8 cellular contexts compared by ENCODE assay signal in the genomic region with DNA sequence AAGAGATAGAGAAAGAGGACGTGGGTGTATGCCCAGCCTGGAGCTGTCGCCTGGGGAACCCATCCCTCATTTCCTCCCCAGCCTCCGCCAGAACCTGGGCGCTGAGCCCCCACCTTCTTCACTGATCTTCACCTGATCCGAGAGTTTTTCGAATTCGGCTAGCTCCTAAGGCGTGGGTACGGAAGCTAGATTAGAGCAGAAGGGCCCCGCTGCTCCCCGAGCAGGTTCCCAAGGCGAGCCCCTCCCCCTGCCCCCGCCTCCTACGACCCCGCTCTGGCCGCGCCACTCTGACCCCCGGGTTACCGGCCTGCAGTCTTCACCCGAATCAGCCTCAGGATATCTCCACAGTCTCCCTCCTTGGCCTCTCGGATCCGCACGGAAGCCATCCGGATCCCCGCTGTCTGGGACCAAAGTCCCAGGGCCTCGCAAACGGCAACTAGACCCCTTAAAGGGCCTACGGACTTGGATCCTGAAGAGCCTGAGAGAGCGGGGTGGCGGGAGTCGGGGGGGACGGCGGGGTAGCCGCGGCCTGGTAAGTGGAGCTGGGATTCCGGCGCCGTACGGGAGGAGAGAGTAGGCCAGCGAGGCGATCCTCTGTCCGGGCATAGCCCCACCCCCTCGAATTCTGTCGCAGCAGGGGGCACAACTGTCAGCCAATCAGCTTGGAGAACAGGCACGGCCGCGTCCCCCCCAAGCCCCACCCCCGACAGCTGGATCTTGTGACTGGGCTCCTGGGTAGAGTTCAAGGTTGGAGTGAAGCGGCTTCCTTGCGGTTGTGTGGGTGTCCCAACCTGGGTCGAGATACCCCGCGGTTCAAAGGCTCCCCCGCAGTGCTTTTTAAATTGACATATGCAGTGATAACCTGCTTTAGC. TPM values are rescaled to one million over a fixed set of nuclear protein-coding genes. Genes with fewer than 3 reads are reported as not detected.
A peak's percentile ranks its signal among the peaks of the same experiment; 100 is the strongest.
DNase-seq lines count a peak whose midpoint lies in the region; ATAC-seq and TF ChIP-seq lines count a peak whose summit lies in the region.

A gene (minus strand): TSS at position 572 of the 872 bp plus-strand sequence. CDS start 186 bp downstream, at position 386.

- H3K4me3 Mint-ChIP-seq in activated CD4-positive, alpha-beta T cell treated with anti-CD3 and anti-CD28 coated beads, Interleukin-2, amount 10 ng/mL, durations not matched to agents 7 days and 5 days: peak within 1 kb of the TSS; percentile 91

- peak; percentile 71 for TF ChIP-seq POLR2A in GM18526 (IDR thresholded peaks at IDR 0.05; ENCODE audit: extremely low read depth, insufficient read length)

- CTCF ChIA-PET in activated CD4-positive, alpha-beta T cell treated with anti-CD3 and anti-CD28 coated beads, Interleukin-2, amount 10 ng/mL, durations not matched to agents 7 days and 5 days (lab: Charles Lee): interaction anchor here (1.3 to 2.4 kb wide), 8 partner anchors 8 to 60 kb away, joined by 3 to 18 read pairs (median 5); a partner anchor contains a TSS

- peaks cover 4% of the 10 kb centered on the region for H3K36me3 Mint-ChIP-seq in activated CD4-positive, alpha-beta T cell treated with anti-CD3 and anti-CD28 coated beads, Interleukin-2, amount 10 ng/mL, durations not matched to agents 7 days and 5 days (ENCODE audit: low read depth)

- peaks cover 16% of the 10 kb centered on the region for H3K4me1 Mint-ChIP-seq in activated CD4-positive, alpha-beta T cell treated with anti-CD3 and anti-CD28 coated beads, Interleukin-2, amount 10 ng/mL, durations not matched to agents 7 days and 5 days

- ATAC-seq in HG03108 (IDR thresholded peaks at IDR 0.05; ENCODE audit: unreplicated experiment) (peak; percentile 73), left colon (peak; percentile 95)

- intact Hi-C loops in left colon (cut with DNase I, micrococcal nuclease): no loop called here

- H3K27me3 Mint-ChIP-seq in activated CD4-positive, alpha-beta T cell treated with anti-CD3 and anti-CD28 coated beads, Interleukin-2, amount 10 ng/mL, durations not matched to agents 7 days and 5 days: no peaks in the 10 kb centered on the region

- peak within 1 kb of the TSS; percentile 85 for H3K27ac Mint-ChIP-seq in activated CD4-positive, alpha-beta T cell treated with anti-CD3 and anti-CD28 coated beads, Interleukin-2, amount 10 ng/mL, durations not matched to agents 7 days and 5 days

- DNase-seq in A172 (ENCODE audit: low spot score): peak; percentile 92
- DNase-seq in NCI-H446 treated with DMSO at 0.1 percent for 48 hours (lab: John Stamatoyannopoulos, UW): peak; percentile 68
- DNase-seq in activated CD4-positive, alpha-beta T cell treated with anti-CD3 and anti-CD28 coated beads, Interleukin-2, amount 10 ng/mL, durations not matched to agents 7 days and 5 days: peak; percentile 87
- peak; percentile 94 for DNase-seq in dedifferentiated amniotic fluid mesenchymal stem cell (ENCODE audit: extremely low spot score)
- DNase-seq in left colon: peak; percentile 94 to 98
- DNase-seq in stimulated activated CD4-positive, alpha-beta T cell treated with anti-CD3 and anti-CD28 coated beads, Interleukin-1b, Interleukin-23, amount 100 ng/mL, for 4 hours (ENCODE audit: low read depth in 2 of 2): peak; percentile 74 to 78

- POLR2A ChIA-PET in activated CD4-positive, alpha-beta T cell treated with anti-CD3 and anti-CD28 coated beads, Interleukin-2, amount 10 ng/mL, durations not matched to agents 7 days and 5 days (lab: Charles Lee): interaction anchor here (0.8 to 1.2 kb wide), 3 partner anchors 59 to 288 kb away, joined by 3 to 4 read pairs (median 3); a partner anchor contains a TSS

- no peaks in the 10 kb centered on the region for H3K9me3 Mint-ChIP-seq in activated CD4-positive, alpha-beta T cell treated with anti-CD3 and anti-CD28 coated beads, Interleukin-2, amount 10 ng/mL, durations not matched to agents 7 days and 5 days

RNA-seq across cellular contexts. Expression of the gene that starts here (rescaled TPM):
- 64.0 and 77.4 TPM in 2 replicates for total RNA-seq in A172 (2014; rRNA removed; shearing (Covaris generic))
- total RNA-seq in activated CD4-positive, alpha-beta T cell treated with anti-CD3 and anti-CD28 coated beads, Interleukin-2, amount 10 ng/mL, durations not matched to agents 7 days and 5 days: 10 to 100 TPM; 18.5 to 23.6 TPM
- 10 to 100 TPM; 60.8 to 78.3 TPM for total RNA-seq in left colon

Comparison
In these comparisons a context has a peak if more than half of its experiments do, and no peak if none do; other contexts are left out.
1. Peak in every context shown above with its lines: DNase-seq and ATAC-seq.